Comparison of ENCODE assay signal across 24 cellular contexts in genomic region chr2:158388159-158388558, GRCh38.
DNase-seq lines count a peak whose midpoint lies in the region; ATAC-seq, FAIRE-seq and TF ChIP-seq lines count a peak whose summit lies in the region.
"Had no signal": no experiment of that assay in that cellular context is flagged by ENCODE, and none has a peak within 500 bp of the region (broad histone marks: within the 10 kb centered on the region; RNA-seq: fewer than 3 reads in every experiment).

No MANE protein-coding gene starts in this region.

- ATAC-seq in HepG2 (peak; percentile 46; the same call in 2 of the 3 replicates), right lobe of liver (no peak), GM18861 (IDR thresholded peaks at IDR 0.05; ENCODE audit: unreplicated experiment) (no peak)
- ATAC-seq: A549 had no signal

- TF ChIP-seq CTCF in HepG2 (CRISPR knock-in tag; IDR thresholded peaks at IDR 0.05) (no peak), right lobe of liver (IDR thresholded peaks at IDR 0.05) (no peak), HFFc6 (IDR thresholded peaks at IDR 0.05) (peak; percentile 31), endodermal cell (conservative IDR thresholded peaks at IDR 0.05) (peak; percentile 51)

- TF ChIP-seq EP300 in HepG2 (IDR thresholded peaks at IDR 0.05; ENCODE audit: low read depth in 2 of 2, low read length in 2 of 2) (no peak), HepG2 (CRISPR knock-in tag; IDR thresholded peaks at IDR 0.05; ENCODE audit: borderline replicate concordance) (no peak)

- BruUV-seq in HepG2 (replicated peaks; lab: Mats Ljungman, UMichigan), result no TSS peak

- no peaks in the 10 kb centered on the region for H3K36me3 Mint-ChIP-seq in HFFc6 (ENCODE audit: low read depth)
- H3K36me3 Mint-ChIP-seq in endodermal cell (ENCODE audit: low read depth), result no peaks in the 10 kb centered on the region
- H3K36me3 Mint-ChIP-seq: CD14-positive monocyte; CD8-positive, alpha-beta memory T cell had no signal

- H3K9me3 ChIP-seq in HepG2 (ENCODE audit: low read length) (no peaks in the 10 kb centered on the region), right lobe of liver (no peaks in the 10 kb centered on the region), endodermal cell (ENCODE audit: control insufficient read depth, low read length) (no peaks in the 10 kb centered on the region), trophoblast cell (ENCODE audit: insufficient read depth, low read depth, low read length) (no peaks in the 10 kb centered on the region)
- H3K9me3 ChIP-seq: A549; BE2C; BLaER1 treated with 17β-estradiol and CSF1 and Interleukin-3, amounts not matched to agents 10 nM and 100 nM had no signal

- H2AFZ ChIP-seq in HepG2 (ENCODE audit: low read length) (no peak overlapping the region), trophoblast cell (ENCODE audit: insufficient read depth, low read length, poor library complexity) (no peak overlapping the region)

- H3K4me3 Mint-ChIP-seq in HFFc6, result no peak overlapping the region
- no peak overlapping the region for H3K4me3 Mint-ChIP-seq in endodermal cell
- H3K4me3 Mint-ChIP-seq: CD14-positive monocyte; CD4-positive, alpha-beta T cell; CD8-positive, alpha-beta memory T cell had no signal

- no peak overlapping the region for H4K91ac ChIP-seq in trophoblast cell (ENCODE audit: low read depth, low read length)

- H3K18ac ChIP-seq in trophoblast cell (ENCODE audit: low read length), result no peak overlapping the region

- no peak for TF ChIP-seq RAD21 in HepG2 (CRISPR knock-in tag; IDR thresholded peaks at IDR 0.05)

- POLR2A ChIA-PET in HepG2 (lab: Yijun Ruan, JAX), result no interaction called here

- intact Hi-C loops in HepG2 (cut with micrococcal nuclease; ENCODE audit: unreplicated experiment), result no loop called here
- intact Hi-C loops in right lobe of liver (cut with DNase I), result no loop called here

- H3K9me3 Mint-ChIP-seq in HFFc6 (no peaks in the 10 kb centered on the region), endodermal cell (no peaks in the 10 kb centered on the region)
- H3K9me3 Mint-ChIP-seq: CD4-positive, alpha-beta T cell; CD8-positive, alpha-beta memory T cell had no signal

- in situ Hi-C loops in HepG2 (cut with HindIII; ENCODE audit: extremely low pct_ligation_motif_present, low pct_unique_long_range_greater_than_20kb), result no loop called here

- H2BK120ac ChIP-seq in trophoblast cell (ENCODE audit: insufficient read depth, low read length, poor library complexity), result no peak overlapping the region

- H3K27me3 ChIP-seq in HepG2 (ENCODE audit: control insufficient read depth in 1 of 2, insufficient read depth in 2 of 2, low read length in 2 of 2) (no peaks in the 10 kb centered on the region; a peak in 1 of 5 replicates), right lobe of liver (no peaks in the 10 kb centered on the region), endodermal cell (ENCODE audit: control insufficient read depth, insufficient read depth, low read length, poor library complexity, severe bottlenecking) (no peaks in the 10 kb centered on the region), trophoblast cell (ENCODE audit: insufficient read depth, low read length) (no peaks in the 10 kb centered on the region)
- H3K27me3 ChIP-seq: BE2C; BLaER1 treated with 17β-estradiol and CSF1 and Interleukin-3, amounts not matched to agents 10 nM and 100 nM had no signal

- peaks cover 9% of the 10 kb centered on the region for H3K4me1 Mint-ChIP-seq in HFFc6 (ENCODE audit: low read depth)
- H3K4me1 Mint-ChIP-seq in endodermal cell, result no peaks in the 10 kb centered on the region
- H3K4me1 Mint-ChIP-seq: CD14-positive monocyte had no signal

- no peak overlapping the region for H3K4me2 ChIP-seq in HepG2 (ENCODE audit: low read depth, low read length)
- no peak overlapping the region for H3K4me2 ChIP-seq in trophoblast cell (ENCODE audit: low read length)
- H3K4me2 ChIP-seq: A549; BLaER1 treated with 17β-estradiol and CSF1 and Interleukin-3, amounts not matched to agents 10 nM and 100 nM had no signal

- H4K20me1 ChIP-seq in HepG2 (ENCODE audit: insufficient read depth, low read length), result no peaks in the 10 kb centered on the region
- H4K20me1 ChIP-seq: BLaER1 treated with 17β-estradiol and CSF1 and Interleukin-3, amounts not matched to agents 10 nM and 100 nM had no signal

- no peak overlapping the region for H2AK5ac ChIP-seq in trophoblast cell (ENCODE audit: low read length)

- H3K9ac ChIP-seq in HepG2 (ENCODE audit: insufficient read depth, low read depth, low read length), result no peak overlapping the region
- H3K9ac ChIP-seq in endodermal cell (ENCODE audit: extremely low read depth, low read length, poor library complexity, severe bottlenecking), result no peak overlapping the region
- no peak overlapping the region for H3K9ac ChIP-seq in trophoblast cell (ENCODE audit: low read length)
- H3K9ac ChIP-seq: BLaER1 treated with 17β-estradiol and CSF1 and Interleukin-3, amounts not matched to agents 10 nM and 100 nM had no signal

- H3K14ac ChIP-seq in trophoblast cell (ENCODE audit: low read length), result no peak overlapping the region

- no peak overlapping the region for H4K8ac ChIP-seq in trophoblast cell (ENCODE audit: low read depth, low read length)

- H2BK12ac ChIP-seq in trophoblast cell (ENCODE audit: low read length), result no peak overlapping the region

- CTCF ChIA-PET in HepG2 (lab: Yijun Ruan, JAX; ENCODE audit: low intra/inter-chr PET ratio, low total read pairs), result no interaction called here

- no peak overlapping the region for H3K23ac ChIP-seq in trophoblast cell (ENCODE audit: low read length)

- H4K12ac ChIP-seq in trophoblast cell (ENCODE audit: low read depth, low read length), result no peak overlapping the region

- H3K4me3 ChIP-seq in HepG2 (replicated peaks in 1 of 3; ENCODE audit: insufficient read depth in 1 of 3, low read depth in 2 of 3, low read length in 3 of 3), result no peak overlapping the region
- no peak overlapping the region for H3K4me3 ChIP-seq in right lobe of liver
- no peak overlapping the region for H3K4me3 ChIP-seq in endodermal cell (ENCODE audit: low read length)
- no peak overlapping the region for H3K4me3 ChIP-seq in trophoblast cell (ENCODE audit: low read depth, low read length)
- H3K4me3 ChIP-seq: A549; BLaER1 treated with 17β-estradiol and CSF1 and Interleukin-3, amounts not matched to agents 10 nM and 100 nM had no signal

- H2BK5ac ChIP-seq in trophoblast cell (ENCODE audit: low read depth, low read length, poor library complexity), result no peak overlapping the region

- no peak for FAIRE-seq in HepG2 (lab: Jason Lieb, UNC)
- FAIRE-seq: A549, D721Med, G401.6, GM12892, H54 had no signal

- H3K4ac ChIP-seq in trophoblast cell (ENCODE audit: low read depth, low read length), result no peak overlapping the region

- H3K27me3 Mint-ChIP-seq in HFFc6 (ENCODE audit: insufficient read depth) (peaks cover 3% of the 10 kb centered on the region; the same call in 1 of the 2 replicates), endodermal cell (ENCODE audit: insufficient read depth) (no peaks in the 10 kb centered on the region)
- H3K27me3 Mint-ChIP-seq: CD4-positive, alpha-beta T cell had no signal

- no peaks in the 10 kb centered on the region for H3K79me1 ChIP-seq in trophoblast cell (ENCODE audit: low read length)

- H3K27ac Mint-ChIP-seq in HFFc6, result no peak overlapping the region
- H3K27ac Mint-ChIP-seq in endodermal cell, result no peak overlapping the region
- H3K27ac Mint-ChIP-seq: CD14-positive monocyte; CD4-positive, alpha-beta T cell had no signal

- no peak for TF ChIP-seq POLR2A in HepG2 (IDR thresholded peaks at IDR 0.05; ENCODE audit: insufficient read depth in 1 of 2, low read depth in 2 of 2, low read length in 2 of 2)
- no peak for TF ChIP-seq POLR2A in right lobe of liver (IDR thresholded peaks at IDR 0.05)

- no peak for DNase-seq in HepG2 (ENCODE audit: low spot score)
- no peak for DNase-seq in right lobe of liver
- DNase-seq in HFFc6, result no peak
- DNase-seq in endodermal cell, result no peak
- DNase-seq in trophoblast cell, result no peak
- DNase-seq in medulla oblongata (ENCODE audit: extremely low spot score), result no peak
- DNase-seq: 8988T; ACHN; AML-193; BE2C; CD4-positive, alpha-beta T cell; CD8-positive, alpha-beta memory T cell; DMS 273 treated with DMSO at 0.1 percent for 48 hours; DND-41; GOT3; HCEC 1CT had no signal

- H3K27ac ChIP-seq in HepG2 (ENCODE audit: extremely low read length, insufficient read depth, low read length) (no peak overlapping the region), right lobe of liver (no peak overlapping the region), endodermal cell (ENCODE audit: low read depth, low read length) (no peak overlapping the region), trophoblast cell (ENCODE audit: low read depth, low read length) (no peak overlapping the region)
- H3K27ac ChIP-seq: A549; BLaER1 treated with 17β-estradiol and CSF1 and Interleukin-3, amounts not matched to agents 10 nM and 100 nM had no signal

- WGBS in HepG2 (ENCODE audit: low lambda C conversion rate), result 34% methylated on average over 1 of the region's 1 CpG
- WGBS in right lobe of liver (ENCODE audit: insufficient coverage, low coverage, low lambda C conversion rate, missing lambda C conversion rate), result 64% methylated on average over 1 of the region's 1 CpG
- WGBS in endodermal cell (ENCODE audit: insufficient coverage in 1 of 2, insufficient read length in 1 of 2), 2 experiments, result 100% methylated on average over 1 of the region's 1 CpG; no CpG with 5 or more reads in 1 of the 2 experiments
- no CpG with 5 or more reads among the region's 1 CpG for WGBS in trophoblast cell (ENCODE audit: extremely low coverage, insufficient coverage, insufficient read length)

- H3K79me2 ChIP-seq in HepG2 (ENCODE audit: insufficient read depth, low read length) (no peaks in the 10 kb centered on the region), trophoblast cell (ENCODE audit: control insufficient read depth, insufficient read depth, low read length, poor library complexity) (no peaks in the 10 kb centered on the region)

- H3K4me1 ChIP-seq in HepG2 (ENCODE audit: insufficient read depth, low read length) (no peaks in the 10 kb centered on the region), right lobe of liver (no peaks in the 10 kb centered on the region), endodermal cell (ENCODE audit: control insufficient read depth, insufficient read depth, low read length) (no peaks in the 10 kb centered on the region), trophoblast cell (ENCODE audit: control insufficient read depth in 1 of 2, insufficient read depth in 2 of 2, low read length in 2 of 2) (no peaks in the 10 kb centered on the region)
- H3K4me1 ChIP-seq: BE2C had no signal

- H3K36me3 ChIP-seq in HepG2 (replicated peaks in 1 of 2; ENCODE audit: control insufficient read depth in 1 of 2, insufficient read depth in 2 of 2, low read length in 2 of 2), result no peaks in the 10 kb centered on the region
- H3K36me3 ChIP-seq in right lobe of liver, result no peaks in the 10 kb centered on the region
- no peaks in the 10 kb centered on the region for H3K36me3 ChIP-seq in endodermal cell (ENCODE audit: control insufficient read depth, insufficient read depth, low read length)
- H3K36me3 ChIP-seq in trophoblast cell (ENCODE audit: control insufficient read depth in 1 of 2, insufficient read depth in 2 of 2, low read length in 2 of 2), result no peaks in the 10 kb centered on the region
- H3K36me3 ChIP-seq: BE2C; BLaER1 treated with 17β-estradiol and CSF1 and Interleukin-3, amounts not matched to agents 10 nM and 100 nM had no signal

TF ChIP-seq in HepG2, 621 proteins besides CTCF, POLR2A, EP300 and RAD21:
- TF ChIP-seq SRY (CRISPR knock-in tag; IDR thresholded peaks at IDR 0.05), result no peak

Comparison
In these comparisons a context has a peak if more than half of its experiments do, and no peak if none do; other contexts are left out.
1. CTCF ChIP-seq: peak in HFFc6 (single experiment) and endodermal cell (single experiment); none in HepG2 (single experiment) and right lobe of liver (0 of 4).